In genomic region chr1:77605246-77606026, GRCh38 we compare ENCODE assay signal across 1 cellular context.
TF ChIP-seq lines count a peak whose summit lies in the region.

No MANE protein-coding gene starts in this region.

TF ChIP-seq in HEK293, 187 proteins besides CTCF, POLR2A, EP300 and RAD21 (continued from another document):
- TF ChIP-seq ZBTB17 (tag by site-specific recombination; IDR thresholded peaks at IDR 0.05) (0 out of 2 replicates have a peak, but pooled peaks have one; percentile 19), ZSCAN30 (tag by site-specific recombination; IDR thresholded peaks at IDR 0.05) (peak; percentile 39; the same call in 1 of the 2 replicates), GLI4 (tag by site-specific recombination; IDR thresholded peaks at IDR 0.05) (no peak), ZNF501 (tag by site-specific recombination; IDR thresholded peaks at IDR 0.05) (0 out of 2 replicates have a peak, but pooled peaks have one; percentile 50), WT1 (tag by site-specific recombination; IDR thresholded peaks at IDR 0.05) (peak; percentile 62; the same call in 1 of the 2 replicates), ZNF830 (tag by site-specific recombination; IDR thresholded peaks at IDR 0.05; ENCODE audit: low read depth) (no peak), ZBTB8A (tag by site-specific recombination; IDR thresholded peaks at IDR 0.05) (no peak)
